12 cellular contexts compared by ENCODE assay signal in genomic region chr9:133237271-133237731, GRCh38. TPM values are rescaled to one million over a fixed set of nuclear protein-coding genes. Genes with fewer than 3 reads are reported as not detected.
A peak's percentile ranks its signal among the peaks of the same experiment; 100 is the strongest.
DNase-seq lines count a peak whose midpoint lies in the region; ATAC-seq and TF ChIP-seq lines count a peak whose summit lies in the region.
"Had no signal": no experiment of that assay in that cellular context is flagged by ENCODE, and none has a peak within 500 bp of the region (broad histone marks: within the 10 kb centered on the region; RNA-seq: fewer than 3 reads in every experiment).

No MANE protein-coding gene starts in this region.

- no peak for TF ChIP-seq CTCF in neural progenitor cell (IDR thresholded peaks at IDR 0.05)

- no peak overlapping the region for H2AFZ ChIP-seq in neural progenitor cell (replicated peaks)

- no peaks in the 10 kb centered on the region for H3K79me2 ChIP-seq in neural progenitor cell (ENCODE audit: low read depth)

- H3K9me3 ChIP-seq in neural progenitor cell (ENCODE audit: low read depth): no peaks in the 10 kb centered on the region

- H3K4me1 Mint-ChIP-seq in neural progenitor cell: peaks cover 15% of the 10 kb centered on the region

- peaks cover 23% of the 10 kb centered on the region for H3F3A ChIP-seq in neural progenitor cell (ENCODE audit: low read depth)

- no peaks in the 10 kb centered on the region for H4K20me1 ChIP-seq in neural progenitor cell (ENCODE audit: low read depth)

- peaks cover 34% of the 10 kb centered on the region for H3K27me3 ChIP-seq in neural progenitor cell

- H3K36me3 ChIP-seq in neural progenitor cell: no peaks in the 10 kb centered on the region

- H3K9me3 Mint-ChIP-seq in neural progenitor cell: peaks cover 2% of the 10 kb centered on the region
- H3K9me3 Mint-ChIP-seq: activated T-cell treated with anti-CD3 and anti-CD28 coated beads, Interleukin-2, amount 50 U/mL, for 24 hours; T-helper 2 cell treated with Interferon-gamma antibody and Interleukin-4, amounts not matched to agents 5 μg/mL and 100 μg/mL, for 36 hours had no signal

- DNase-seq in Right ventricle myocardium superior: no peak
- DNase-seq in Right ventricle myocardium inferior (ENCODE audit: missing footprints): no peak
- DNase-seq in fibroblast of the conjunctiva (ENCODE audit: low read depth): peak; percentile 32
- no peak for DNase-seq in neural progenitor cell (ENCODE audit: low spot score)
- DNase-seq in AG20443 (ENCODE audit: low spot score): no peak
- DNase-seq in RKO (ENCODE audit: low spot score): no peak
- no peak for DNase-seq in G401 (ENCODE audit: low spot score)
- DNase-seq in Kasumi-1 (lab: John Stamatoyannopoulos, UW): no peak
- DNase-seq: activated T-cell treated with anti-CD3 and anti-CD28 coated beads, Interleukin-2, amount 50 U/mL, for 24 hours; stimulated activated CD4-positive, alpha-beta T cell treated with anti-CD3 and anti-CD28 coated beads, Interleukin-4, amount 100 ng/mL, for 24 hours had no signal

- no peaks in the 10 kb centered on the region for H3K36me3 Mint-ChIP-seq in neural progenitor cell

- no peak overlapping the region for H3K9ac ChIP-seq in neural progenitor cell

- intact Hi-C loops in Right ventricle myocardium superior (cut with DNase I) (no loop called here), Right ventricle myocardium inferior (cut with DNase I) (loop anchor here (5.0 kb wide), 3 partner anchors 35 to 50 kb away; no protein-coding TSS in a partner anchor)

- in situ Hi-C loops in G401 (cut with HindIII; ENCODE audit: low sequenced_read_pairs): no loop called here

- ATAC-seq in Right ventricle myocardium superior (ENCODE audit: poor library complexity) (peak; percentile 12), Right ventricle myocardium inferior (no peak)

- no peak overlapping the region for H3K4me3 ChIP-seq in neural progenitor cell

- H3K27me3 Mint-ChIP-seq in neural progenitor cell (ENCODE audit: insufficient read depth, low read depth): peaks cover 22% of the 10 kb centered on the region

- H3K27ac Mint-ChIP-seq in neural progenitor cell: no peak overlapping the region
- H3K27ac Mint-ChIP-seq: activated T-cell treated with anti-CD3 and anti-CD28 coated beads, Interleukin-2, amount 50 U/mL, for 24 hours; T-helper 2 cell treated with Interferon-gamma antibody and Interleukin-4, amounts not matched to agents 5 μg/mL and 100 μg/mL, for 36 hours had no signal

- no peak overlapping the region for H3K4me2 ChIP-seq in neural progenitor cell

- H3K27ac ChIP-seq in neural progenitor cell: no peak overlapping the region

- peak overlapping the region; percentile 46 for H3K4me3 Mint-ChIP-seq in neural progenitor cell
- H3K4me3 Mint-ChIP-seq: activated T-cell treated with anti-CD3 and anti-CD28 coated beads, Interleukin-2, amount 50 U/mL, for 24 hours; T-helper 2 cell treated with Interferon-gamma antibody and Interleukin-4, amounts not matched to agents 5 μg/mL and 100 μg/mL, for 36 hours had no signal

- no peaks in the 10 kb centered on the region for H3K4me1 ChIP-seq in neural progenitor cell

RNA-seq across cellular contexts. Expression of gene OBP2B, which starts 28.3 kb away (rescaled TPM):
- total RNA-seq in Right ventricle myocardium superior: not detected
- not detected for total RNA-seq in Right ventricle myocardium inferior
- not detected in 2 replicates for total RNA-seq in neural progenitor cell (ENCODE audit: low replicate concordance)
- total RNA-seq in G401 (2014; rRNA removed; shearing (Covaris generic)): not detected in 2 replicates
- total RNA-seq: mucosa of gallbladder had no signal

RNA-seq across cellular contexts. Expression of gene ABO, which starts 37.7 kb away (rescaled TPM):
- total RNA-seq in Right ventricle myocardium superior (2.4 TPM), Right ventricle myocardium inferior (1.5 TPM), neural progenitor cell (ENCODE audit: low replicate concordance) (not detected in 2 replicates)
- total RNA-seq in G401 (2014; rRNA removed; shearing (Covaris generic)): not detected in 2 replicates
